2 cellular contexts compared by ENCODE assay signal in the genomic region with DNA sequence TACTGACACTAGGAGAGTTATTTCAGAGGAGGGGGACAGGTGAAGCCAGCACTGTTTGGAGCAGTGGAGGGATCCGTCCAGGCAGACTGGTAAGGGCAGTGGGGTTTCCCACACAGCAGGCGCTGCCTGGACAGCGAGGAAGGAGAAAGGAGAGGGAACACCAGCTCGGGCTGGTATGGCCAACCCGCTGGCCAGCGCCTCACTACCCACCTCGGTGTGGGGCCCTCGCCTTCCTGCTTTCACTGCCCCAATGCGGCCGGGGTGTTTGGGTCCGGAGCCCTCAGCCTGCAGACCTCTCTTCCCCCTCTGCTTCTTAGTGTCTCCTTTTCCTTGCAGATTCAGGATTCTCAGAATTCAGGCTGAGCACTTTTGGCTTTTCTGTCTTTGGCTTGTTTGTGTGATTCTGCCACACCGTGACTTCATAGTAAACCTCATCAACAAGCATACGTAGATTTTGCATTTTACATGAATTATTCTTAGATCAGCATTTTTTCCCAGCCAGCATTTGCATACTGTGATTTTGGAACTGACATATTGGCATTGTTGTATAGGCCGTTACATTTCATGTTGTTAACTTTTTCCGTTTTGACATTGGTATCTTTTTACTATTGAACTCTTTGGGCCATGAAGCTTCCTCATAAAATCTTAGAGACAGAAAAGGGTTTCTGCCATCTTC.
TF ChIP-seq lines count a peak whose summit lies in the region.

No MANE protein-coding gene starts in this region.

TF ChIP-seq in GM23338, 12 proteins besides CTCF, POLR2A, EP300 and RAD21 (continued from another document and continues in another):
- TF ChIP-seq, protein P1, sequence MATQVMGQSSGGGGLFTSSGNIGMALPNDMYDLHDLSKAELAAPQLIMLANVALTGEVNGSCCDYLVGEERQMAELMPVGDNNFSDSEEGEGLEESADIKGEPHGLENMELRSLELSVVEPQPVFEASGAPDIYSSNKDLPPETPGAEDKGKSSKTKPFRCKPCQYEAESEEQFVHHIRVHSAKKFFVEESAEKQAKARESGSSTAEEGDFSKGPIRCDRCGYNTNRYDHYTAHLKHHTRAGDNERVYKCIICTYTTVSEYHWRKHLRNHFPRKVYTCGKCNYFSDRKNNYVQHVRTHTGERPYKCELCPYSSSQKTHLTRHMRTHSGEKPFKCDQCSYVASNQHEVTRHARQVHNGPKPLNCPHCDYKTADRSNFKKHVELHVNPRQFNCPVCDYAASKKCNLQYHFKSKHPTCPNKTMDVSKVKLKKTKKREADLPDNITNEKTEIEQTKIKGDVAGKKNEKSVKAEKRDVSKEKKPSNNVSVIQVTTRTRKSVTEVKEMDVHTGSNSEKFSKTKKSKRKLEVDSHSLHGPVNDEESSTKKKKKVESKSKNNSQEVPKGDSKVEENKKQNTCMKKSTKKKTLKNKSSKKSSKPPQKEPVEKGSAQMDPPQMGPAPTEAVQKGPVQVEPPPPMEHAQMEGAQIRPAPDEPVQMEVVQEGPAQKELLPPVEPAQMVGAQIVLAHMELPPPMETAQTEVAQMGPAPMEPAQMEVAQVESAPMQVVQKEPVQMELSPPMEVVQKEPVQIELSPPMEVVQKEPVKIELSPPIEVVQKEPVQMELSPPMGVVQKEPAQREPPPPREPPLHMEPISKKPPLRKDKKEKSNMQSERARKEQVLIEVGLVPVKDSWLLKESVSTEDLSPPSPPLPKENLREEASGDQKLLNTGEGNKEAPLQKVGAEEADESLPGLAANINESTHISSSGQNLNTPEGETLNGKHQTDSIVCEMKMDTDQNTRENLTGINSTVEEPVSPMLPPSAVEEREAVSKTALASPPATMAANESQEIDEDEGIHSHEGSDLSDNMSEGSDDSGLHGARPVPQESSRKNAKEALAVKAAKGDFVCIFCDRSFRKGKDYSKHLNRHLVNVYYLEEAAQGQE (IDR thresholded peaks at IDR 0.05; ENCODE audit: unreplicated experiment): no peak
- TF ChIP-seq JUNB (IDR thresholded peaks at IDR 0.05; ENCODE audit: unreplicated experiment): no peak
- no peak for TF ChIP-seq STAT1 (IDR thresholded peaks at IDR 0.05; ENCODE audit: unreplicated experiment)
- no peak for TF ChIP-seq CREB1 (CRISPR knock-in tag; IDR thresholded peaks at IDR 0.05; ENCODE audit: low read depth)
- no peak for TF ChIP-seq ZNF114 (CRISPR knock-in tag; IDR thresholded peaks at IDR 0.05)
- TF ChIP-seq ZNF462 (CRISPR knock-in tag; IDR thresholded peaks at IDR 0.05): no peak
- TF ChIP-seq NANOG (IDR thresholded peaks at IDR 0.05; ENCODE audit: borderline replicate concordance): no peak
- TF ChIP-seq ETS1 (IDR thresholded peaks at IDR 0.05): no peak

TF ChIP-seq in WTC11, 78 proteins besides CTCF, POLR2A, EP300 and RAD21 (continued from another document):
- TF ChIP-seq, protein P2, sequence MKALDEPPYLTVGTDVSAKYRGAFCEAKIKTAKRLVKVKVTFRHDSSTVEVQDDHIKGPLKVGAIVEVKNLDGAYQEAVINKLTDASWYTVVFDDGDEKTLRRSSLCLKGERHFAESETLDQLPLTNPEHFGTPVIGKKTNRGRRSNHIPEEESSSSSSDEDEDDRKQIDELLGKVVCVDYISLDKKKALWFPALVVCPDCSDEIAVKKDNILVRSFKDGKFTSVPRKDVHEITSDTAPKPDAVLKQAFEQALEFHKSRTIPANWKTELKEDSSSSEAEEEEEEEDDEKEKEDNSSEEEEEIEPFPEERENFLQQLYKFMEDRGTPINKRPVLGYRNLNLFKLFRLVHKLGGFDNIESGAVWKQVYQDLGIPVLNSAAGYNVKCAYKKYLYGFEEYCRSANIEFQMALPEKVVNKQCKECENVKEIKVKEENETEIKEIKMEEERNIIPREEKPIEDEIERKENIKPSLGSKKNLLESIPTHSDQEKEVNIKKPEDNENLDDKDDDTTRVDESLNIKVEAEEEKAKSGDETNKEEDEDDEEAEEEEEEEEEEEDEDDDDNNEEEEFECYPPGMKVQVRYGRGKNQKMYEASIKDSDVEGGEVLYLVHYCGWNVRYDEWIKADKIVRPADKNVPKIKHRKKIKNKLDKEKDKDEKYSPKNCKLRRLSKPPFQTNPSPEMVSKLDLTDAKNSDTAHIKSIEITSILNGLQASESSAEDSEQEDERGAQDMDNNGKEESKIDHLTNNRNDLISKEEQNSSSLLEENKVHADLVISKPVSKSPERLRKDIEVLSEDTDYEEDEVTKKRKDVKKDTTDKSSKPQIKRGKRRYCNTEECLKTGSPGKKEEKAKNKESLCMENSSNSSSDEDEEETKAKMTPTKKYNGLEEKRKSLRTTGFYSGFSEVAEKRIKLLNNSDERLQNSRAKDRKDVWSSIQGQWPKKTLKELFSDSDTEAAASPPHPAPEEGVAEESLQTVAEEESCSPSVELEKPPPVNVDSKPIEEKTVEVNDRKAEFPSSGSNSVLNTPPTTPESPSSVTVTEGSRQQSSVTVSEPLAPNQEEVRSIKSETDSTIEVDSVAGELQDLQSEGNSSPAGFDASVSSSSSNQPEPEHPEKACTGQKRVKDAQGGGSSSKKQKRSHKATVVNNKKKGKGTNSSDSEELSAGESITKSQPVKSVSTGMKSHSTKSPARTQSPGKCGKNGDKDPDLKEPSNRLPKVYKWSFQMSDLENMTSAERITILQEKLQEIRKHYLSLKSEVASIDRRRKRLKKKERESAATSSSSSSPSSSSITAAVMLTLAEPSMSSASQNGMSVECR (CRISPR knock-in tag; IDR thresholded peaks at IDR 0.05; ENCODE audit: borderline replicate concordance): no peak
- TF ChIP-seq TCF7 (CRISPR knock-in tag; IDR thresholded peaks at IDR 0.05; ENCODE audit: low read depth) (no peak), ZNF671 (CRISPR knock-in tag; IDR thresholded peaks at IDR 0.05) (no peak), RORB (CRISPR knock-in tag; IDR thresholded peaks at IDR 0.05) (no peak), SMAD3 (CRISPR knock-in tag; IDR thresholded peaks at IDR 0.05; ENCODE audit: borderline replicate concordance) (no peak), SP1 (CRISPR knock-in tag; conservative IDR thresholded peaks at IDR 0.05) (no peak), NR3C1 (CRISPR knock-in tag; conservative IDR thresholded peaks at IDR 0.05; ENCODE audit: low read depth) (no peak), ERG (CRISPR knock-in tag; IDR thresholded peaks at IDR 0.05) (no peak), ZMAT4 (CRISPR knock-in tag; IDR thresholded peaks at IDR 0.05) (no peak)
- TF ChIP-seq, protein P3, sequence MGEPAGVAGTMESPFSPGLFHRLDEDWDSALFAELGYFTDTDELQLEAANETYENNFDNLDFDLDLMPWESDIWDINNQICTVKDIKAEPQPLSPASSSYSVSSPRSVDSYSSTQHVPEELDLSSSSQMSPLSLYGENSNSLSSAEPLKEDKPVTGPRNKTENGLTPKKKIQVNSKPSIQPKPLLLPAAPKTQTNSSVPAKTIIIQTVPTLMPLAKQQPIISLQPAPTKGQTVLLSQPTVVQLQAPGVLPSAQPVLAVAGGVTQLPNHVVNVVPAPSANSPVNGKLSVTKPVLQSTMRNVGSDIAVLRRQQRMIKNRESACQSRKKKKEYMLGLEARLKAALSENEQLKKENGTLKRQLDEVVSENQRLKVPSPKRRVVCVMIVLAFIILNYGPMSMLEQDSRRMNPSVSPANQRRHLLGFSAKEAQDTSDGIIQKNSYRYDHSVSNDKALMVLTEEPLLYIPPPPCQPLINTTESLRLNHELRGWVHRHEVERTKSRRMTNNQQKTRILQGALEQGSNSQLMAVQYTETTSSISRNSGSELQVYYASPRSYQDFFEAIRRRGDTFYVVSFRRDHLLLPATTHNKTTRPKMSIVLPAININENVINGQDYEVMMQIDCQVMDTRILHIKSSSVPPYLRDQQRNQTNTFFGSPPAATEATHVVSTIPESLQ (CRISPR knock-in tag; IDR thresholded peaks at IDR 0.05): no peak
- TF ChIP-seq, protein P4, sequence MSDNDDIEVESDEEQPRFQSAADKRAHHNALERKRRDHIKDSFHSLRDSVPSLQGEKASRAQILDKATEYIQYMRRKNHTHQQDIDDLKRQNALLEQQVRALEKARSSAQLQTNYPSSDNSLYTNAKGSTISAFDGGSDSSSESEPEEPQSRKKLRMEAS (CRISPR knock-in tag; IDR thresholded peaks at IDR 0.05): no peak
